Comparison of ENCODE assay signal across 1 cellular context in the genomic region with DNA sequence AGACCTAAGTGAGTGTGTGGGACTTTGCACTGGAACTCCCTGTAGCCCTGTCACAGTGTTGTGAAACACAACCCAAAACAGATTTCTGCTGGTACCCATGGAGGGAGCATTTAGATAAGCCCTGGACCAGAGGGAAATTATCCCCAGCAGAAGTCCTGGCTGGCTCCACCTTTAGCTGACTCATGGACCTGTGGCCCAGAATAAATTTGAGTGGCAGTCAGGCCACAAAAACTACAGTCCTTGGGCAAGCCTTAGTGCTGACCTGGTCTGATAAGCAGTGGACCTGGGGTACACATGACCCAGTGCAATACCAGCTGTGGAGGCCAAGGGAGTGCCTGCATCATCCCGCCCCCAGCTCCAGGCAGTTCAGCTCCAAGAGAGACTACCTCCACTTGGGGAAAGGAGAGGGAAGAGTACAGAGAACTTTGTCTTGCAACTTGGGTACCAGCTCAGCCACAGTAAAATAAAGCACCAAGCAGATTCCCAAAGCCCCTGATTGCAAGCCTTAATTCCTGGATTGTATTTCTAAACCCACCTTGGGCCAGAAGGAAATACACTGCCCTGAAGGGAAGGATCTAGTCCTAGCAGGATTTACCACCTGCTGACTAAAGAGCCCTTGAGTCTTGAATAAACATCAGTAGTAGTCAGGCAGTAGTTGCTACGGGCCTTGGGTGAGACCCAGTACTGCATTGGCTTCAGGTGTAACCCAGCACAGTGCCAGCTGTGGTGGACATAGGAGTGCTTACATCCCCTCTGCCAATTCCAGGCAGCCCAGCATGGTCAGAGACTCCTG.
A peak's percentile ranks its signal among the peaks of the same experiment; 100 is the strongest.
TF ChIP-seq lines count a peak whose summit lies in the region.

No MANE protein-coding gene starts in this region.

TF ChIP-seq in HepG2, 621 proteins besides CTCF, POLR2A, EP300 and RAD21 (continued from another document):
- TF ChIP-seq, protein P1, sequence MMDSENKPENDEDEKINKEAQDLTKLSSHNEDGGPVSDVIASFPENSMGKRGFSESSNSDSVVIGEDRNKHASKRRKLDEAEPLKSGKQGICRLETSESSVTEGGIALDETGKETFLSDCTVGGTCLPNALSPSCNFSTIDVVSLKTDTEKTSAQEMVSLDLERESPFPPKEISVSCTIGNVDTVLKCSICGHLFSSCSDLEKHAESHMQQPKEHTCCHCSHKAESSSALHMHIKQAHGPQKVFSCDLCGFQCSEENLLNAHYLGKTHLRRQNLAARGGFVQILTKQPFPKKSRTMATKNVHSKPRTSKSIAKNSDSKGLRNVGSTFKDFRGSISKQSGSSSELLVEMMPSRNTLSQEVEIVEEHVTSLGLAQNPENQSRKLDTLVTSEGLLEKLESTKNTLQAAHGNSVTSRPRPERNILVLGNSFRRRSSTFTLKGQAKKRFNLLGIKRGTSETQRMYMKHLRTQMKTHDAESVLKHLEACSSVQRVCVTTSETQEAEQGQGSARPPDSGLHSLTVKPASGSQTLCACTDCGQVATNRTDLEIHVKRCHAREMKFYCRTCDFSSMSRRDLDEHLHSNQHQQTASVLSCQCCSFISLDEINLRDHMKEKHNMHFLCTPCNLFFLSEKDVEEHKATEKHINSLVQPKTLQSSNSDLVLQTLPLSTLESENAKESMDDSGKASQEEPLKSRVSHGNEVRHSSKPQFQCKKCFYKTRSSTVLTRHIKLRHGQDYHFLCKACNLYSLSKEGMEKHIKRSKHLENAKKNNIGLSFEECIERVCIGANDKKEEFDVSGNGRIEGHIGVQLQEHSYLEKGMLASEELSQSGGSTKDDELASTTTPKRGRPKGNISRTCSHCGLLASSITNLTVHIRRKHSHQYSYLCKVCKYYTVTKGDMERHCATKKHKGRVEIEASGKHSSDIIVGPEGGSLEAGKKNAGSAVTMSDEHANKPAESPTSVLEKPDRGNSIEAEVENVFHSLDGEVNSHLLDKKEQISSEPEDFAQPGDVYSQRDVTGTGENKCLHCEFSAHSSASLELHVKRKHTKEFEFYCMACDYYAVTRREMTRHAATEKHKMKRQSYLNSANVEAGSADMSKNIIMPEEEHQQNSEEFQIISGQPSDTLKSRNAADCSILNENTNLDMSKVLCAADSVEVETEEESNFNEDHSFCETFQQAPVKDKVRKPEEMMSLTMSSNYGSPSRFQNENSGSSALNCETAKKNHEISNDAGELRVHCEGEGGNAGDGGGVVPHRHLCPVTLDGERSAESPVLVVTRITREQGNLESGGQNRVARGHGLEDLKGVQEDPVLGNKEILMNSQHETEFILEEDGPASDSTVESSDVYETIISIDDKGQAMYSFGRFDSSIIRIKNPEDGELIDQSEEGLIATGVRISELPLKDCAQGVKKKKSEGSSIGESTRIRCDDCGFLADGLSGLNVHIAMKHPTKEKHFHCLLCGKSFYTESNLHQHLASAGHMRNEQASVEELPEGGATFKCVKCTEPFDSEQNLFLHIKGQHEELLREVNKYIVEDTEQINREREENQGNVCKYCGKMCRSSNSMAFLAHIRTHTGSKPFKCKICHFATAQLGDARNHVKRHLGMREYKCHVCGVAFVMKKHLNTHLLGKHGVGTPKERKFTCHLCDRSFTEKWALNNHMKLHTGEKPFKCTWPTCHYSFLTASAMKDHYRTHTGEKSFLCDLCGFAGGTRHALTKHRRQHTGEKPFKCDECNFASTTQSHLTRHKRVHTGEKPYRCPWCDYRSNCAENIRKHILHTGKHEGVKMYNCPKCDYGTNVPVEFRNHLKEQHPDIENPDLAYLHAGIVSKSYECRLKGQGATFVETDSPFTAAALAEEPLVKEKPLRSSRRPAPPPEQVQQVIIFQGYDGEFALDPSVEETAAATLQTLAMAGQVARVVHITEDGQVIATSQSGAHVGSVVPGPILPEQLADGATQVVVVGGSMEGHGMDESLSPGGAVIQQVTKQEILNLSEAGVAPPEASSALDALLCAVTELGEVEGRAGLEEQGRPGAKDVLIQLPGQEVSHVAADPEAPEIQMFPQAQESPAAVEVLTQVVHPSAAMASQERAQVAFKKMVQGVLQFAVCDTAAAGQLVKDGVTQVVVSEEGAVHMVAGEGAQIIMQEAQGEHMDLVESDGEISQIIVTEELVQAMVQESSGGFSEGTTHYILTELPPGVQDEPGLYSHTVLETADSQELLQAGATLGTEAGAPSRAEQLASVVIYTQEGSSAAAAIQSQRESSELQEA (CRISPR knock-in tag; IDR thresholded peaks at IDR 0.05; ENCODE audit: not compliant biosample characterization), result no peak
- TF ChIP-seq, protein P2, sequence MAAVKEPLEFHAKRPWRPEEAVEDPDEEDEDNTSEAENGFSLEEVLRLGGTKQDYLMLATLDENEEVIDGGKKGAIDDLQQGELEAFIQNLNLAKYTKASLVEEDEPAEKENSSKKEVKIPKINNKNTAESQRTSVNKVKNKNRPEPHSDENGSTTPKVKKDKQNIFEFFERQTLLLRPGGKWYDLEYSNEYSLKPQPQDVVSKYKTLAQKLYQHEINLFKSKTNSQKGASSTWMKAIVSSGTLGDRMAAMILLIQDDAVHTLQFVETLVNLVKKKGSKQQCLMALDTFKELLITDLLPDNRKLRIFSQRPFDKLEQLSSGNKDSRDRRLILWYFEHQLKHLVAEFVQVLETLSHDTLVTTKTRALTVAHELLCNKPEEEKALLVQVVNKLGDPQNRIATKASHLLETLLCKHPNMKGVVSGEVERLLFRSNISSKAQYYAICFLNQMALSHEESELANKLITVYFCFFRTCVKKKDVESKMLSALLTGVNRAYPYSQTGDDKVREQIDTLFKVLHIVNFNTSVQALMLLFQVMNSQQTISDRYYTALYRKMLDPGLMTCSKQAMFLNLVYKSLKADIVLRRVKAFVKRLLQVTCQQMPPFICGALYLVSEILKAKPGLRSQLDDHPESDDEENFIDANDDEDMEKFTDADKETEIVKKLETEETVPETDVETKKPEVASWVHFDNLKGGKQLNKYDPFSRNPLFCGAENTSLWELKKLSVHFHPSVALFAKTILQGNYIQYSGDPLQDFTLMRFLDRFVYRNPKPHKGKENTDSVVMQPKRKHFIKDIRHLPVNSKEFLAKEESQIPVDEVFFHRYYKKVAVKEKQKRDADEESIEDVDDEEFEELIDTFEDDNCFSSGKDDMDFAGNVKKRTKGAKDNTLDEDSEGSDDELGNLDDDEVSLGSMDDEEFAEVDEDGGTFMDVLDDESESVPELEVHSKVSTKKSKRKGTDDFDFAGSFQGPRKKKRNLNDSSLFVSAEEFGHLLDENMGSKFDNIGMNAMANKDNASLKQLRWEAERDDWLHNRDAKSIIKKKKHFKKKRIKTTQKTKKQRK (IDR thresholded peaks at IDR 0.05; ENCODE audit: low read length), result no peak
- TF ChIP-seq HIVEP1 (CRISPR knock-in tag; IDR thresholded peaks at IDR 0.05) (0 out of 2 replicates have a peak, but pooled peaks have one; percentile 26), NR3C1 (CRISPR knock-in tag; IDR thresholded peaks at IDR 0.05) (no peak), FIP1L1 (IDR thresholded peaks at IDR 0.05; ENCODE audit: borderline replicate concordance, insufficient read depth, low read depth, low read length) (no peak), RFX5 (IDR thresholded peaks at IDR 0.05; ENCODE audit: low read depth, low read length) (no peak), HNRNPUL1 (IDR thresholded peaks at IDR 0.05; ENCODE audit: low read depth, low read length) (no peak), ZNF446 (CRISPR knock-in tag; IDR thresholded peaks at IDR 0.05) (no peak)
- TF ChIP-seq, protein P3, sequence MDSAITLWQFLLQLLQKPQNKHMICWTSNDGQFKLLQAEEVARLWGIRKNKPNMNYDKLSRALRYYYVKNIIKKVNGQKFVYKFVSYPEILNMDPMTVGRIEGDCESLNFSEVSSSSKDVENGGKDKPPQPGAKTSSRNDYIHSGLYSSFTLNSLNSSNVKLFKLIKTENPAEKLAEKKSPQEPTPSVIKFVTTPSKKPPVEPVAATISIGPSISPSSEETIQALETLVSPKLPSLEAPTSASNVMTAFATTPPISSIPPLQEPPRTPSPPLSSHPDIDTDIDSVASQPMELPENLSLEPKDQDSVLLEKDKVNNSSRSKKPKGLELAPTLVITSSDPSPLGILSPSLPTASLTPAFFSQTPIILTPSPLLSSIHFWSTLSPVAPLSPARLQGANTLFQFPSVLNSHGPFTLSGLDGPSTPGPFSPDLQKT (CRISPR knock-in tag; IDR thresholded peaks at IDR 0.05; ENCODE audit: borderline replicate concordance), result no peak
